In genomic region chr7:73555411-73555982, GRCh38 we compare ENCODE assay signal across 11 cellular contexts. TPM values are rescaled to one million over a fixed set of nuclear protein-coding genes. Genes with fewer than 3 reads are reported as not detected.
DNase-seq lines count a peak whose midpoint lies in the region; ATAC-seq, FAIRE-seq and TF ChIP-seq lines count a peak whose summit lies in the region.
"Had no signal": no experiment of that assay in that cellular context is flagged by ENCODE, and none has a peak within 500 bp of the region (broad histone marks: within the 10 kb centered on the region; RNA-seq: fewer than 3 reads in every experiment).

No MANE protein-coding gene starts in this region.

- intact Hi-C loops in thyroid gland (cut with DNase I), result no loop called here

- H3K4me1 Mint-ChIP-seq in activated naive CD4-positive, alpha-beta T cell treated with anti-CD3 and anti-CD28 coated beads, Interleukin-2, amount 10 ng/mL, durations not matched to agents 7 days and 5 days, result peaks cover 35% of the 10 kb centered on the region
- H3K4me1 Mint-ChIP-seq in activated CD4-positive, alpha-beta memory T cell treated with anti-CD3 and anti-CD28 coated beads, Interleukin-2, amount 10 ng/mL, durations not matched to agents 7 days and 5 days, result peaks cover 41% of the 10 kb centered on the region

- peak overlapping the region; percentile 86 for H3K4me2 ChIP-seq in keratinocyte (ENCODE audit: control insufficient read depth, extremely low read depth, insufficient read depth, low read depth, low read length)

- H3K79me2 ChIP-seq in keratinocyte (ENCODE audit: control insufficient read depth, insufficient read depth, low read length), result peaks cover 53% of the 10 kb centered on the region

- peaks cover 6% of the 10 kb centered on the region for H4K20me1 ChIP-seq in keratinocyte (ENCODE audit: control insufficient read depth, extremely low read depth, insufficient read depth, low read length)

- TF ChIP-seq POLR2A in thyroid gland (IDR thresholded peaks at IDR 0.05), result no peak

- TF ChIP-seq CTCF in keratinocyte (optimal IDR thresholded peaks at IDR 0.05 in 1 of 3, IDR thresholded peaks at IDR 0.05 in 1 of 3, conservative IDR thresholded peaks at IDR 0.05 in 1 of 3; ENCODE audit: extremely low read depth in 1 of 3, insufficient read depth in 2 of 3, low read length in 3 of 3) (no peak), thyroid gland (IDR thresholded peaks at IDR 0.05) (no peak)

- dilution Hi-C loops in keratinocyte (cut with MboI; ENCODE audit: extremely low pct_ligation_motif_present, low sequenced_read_pairs), result no loop called here

- peaks cover 21% of the 10 kb centered on the region for H3K36me3 Mint-ChIP-seq in activated naive CD4-positive, alpha-beta T cell treated with anti-CD3 and anti-CD28 coated beads, Interleukin-2, amount 10 ng/mL, durations not matched to agents 7 days and 5 days
- peaks cover 35% of the 10 kb centered on the region for H3K36me3 Mint-ChIP-seq in activated CD4-positive, alpha-beta memory T cell treated with anti-CD3 and anti-CD28 coated beads, Interleukin-2, amount 10 ng/mL, durations not matched to agents 7 days and 5 days (ENCODE audit: low read depth)

- peak; percentile 17 for FAIRE-seq in keratinocyte (lab: Jason Lieb, UNC)
- FAIRE-seq: H1 had no signal

- peak overlapping the region; percentile 96 for H3K4me3 Mint-ChIP-seq in activated naive CD4-positive, alpha-beta T cell treated with anti-CD3 and anti-CD28 coated beads, Interleukin-2, amount 10 ng/mL, durations not matched to agents 7 days and 5 days
- H3K4me3 Mint-ChIP-seq in activated CD4-positive, alpha-beta memory T cell treated with anti-CD3 and anti-CD28 coated beads, Interleukin-2, amount 10 ng/mL, durations not matched to agents 7 days and 5 days, result peak overlapping the region; percentile 90

- H3K27ac Mint-ChIP-seq in activated naive CD4-positive, alpha-beta T cell treated with anti-CD3 and anti-CD28 coated beads, Interleukin-2, amount 10 ng/mL, durations not matched to agents 7 days and 5 days, result peak overlapping the region; percentile 90
- peak overlapping the region; percentile 85 for H3K27ac Mint-ChIP-seq in activated CD4-positive, alpha-beta memory T cell treated with anti-CD3 and anti-CD28 coated beads, Interleukin-2, amount 10 ng/mL, durations not matched to agents 7 days and 5 days

- H3K9ac ChIP-seq in keratinocyte (ENCODE audit: control insufficient read depth, extremely low read depth, insufficient read depth, low read length), result peak overlapping the region; percentile 92

- 58 to 60% methylated on average over 6 of the region's 6 CpGs for WGBS in thyroid gland, 2 donors

- H3K36me3 ChIP-seq in keratinocyte (ENCODE audit: control insufficient read depth in 2 of 2, extremely low read depth in 1 of 2, insufficient read depth in 2 of 2, low read length in 2 of 2), result peaks cover 3 to 8% of the 10 kb centered on the region in 2 experiments
- peaks cover 10 to 12% of the 10 kb centered on the region in 2 donors for H3K36me3 ChIP-seq in thyroid gland
- H3K36me3 ChIP-seq: ovary had no signal

- H3K4me1 ChIP-seq in keratinocyte (ENCODE audit: control insufficient read depth, extremely low read depth, insufficient read depth, low read length) (peaks cover 25% of the 10 kb centered on the region), thyroid gland (peaks cover 31% of the 10 kb centered on the region in 2 donors)

- POLR2A ChIA-PET in activated CD4-positive, alpha-beta memory T cell treated with anti-CD3 and anti-CD28 coated beads, Interleukin-2, amount 10 ng/mL, durations not matched to agents 7 days and 5 days (lab: Charles Lee), result interaction anchor here (1.5 to 4.9 kb wide), 8 partner anchors 9 to 183 kb away, joined by 3 to 100 read pairs (median 16); partner anchors contain the start of genes ABHD11, BAZ1B, STX1A and TBL2

- ATAC-seq in GM21528 (IDR thresholded peaks at IDR 0.05; ENCODE audit: low FRiP score, unreplicated experiment) (no peak), GM19023 (IDR thresholded peaks at IDR 0.05; ENCODE audit: unreplicated experiment) (no peak), HG03571 (IDR thresholded peaks at IDR 0.05; ENCODE audit: unreplicated experiment) (no peak)

- peak overlapping the region; percentile 50 for H3K27ac ChIP-seq in keratinocyte (ENCODE audit: control insufficient read depth, insufficient read depth, low read length)
- H3K27ac ChIP-seq in thyroid gland, result peak overlapping the region in 2 of 3 donors; percentile 93 to 96

- H3K9me3 ChIP-seq in keratinocyte (ENCODE audit: control insufficient read depth, low read depth, low read length) (no peaks in the 10 kb centered on the region), thyroid gland (no peaks in the 10 kb centered on the region)
- H3K9me3 ChIP-seq: ovary had no signal

- H3K27me3 ChIP-seq in keratinocyte (ENCODE audit: control insufficient read depth, extremely low read depth, insufficient read depth, low read length) (no peaks in the 10 kb centered on the region), thyroid gland (no peaks in the 10 kb centered on the region)
- H3K27me3 ChIP-seq: ovary had no signal

- no peak for DNase-seq in activated naive CD4-positive, alpha-beta T cell treated with anti-CD3 and anti-CD28 coated beads, Interleukin-2, amount 10 ng/mL, durations not matched to agents 7 days and 5 days
- no peak for DNase-seq in activated naive CD4-positive, alpha-beta T cell treated with Interleukin-2 at 50 U/mL for 16 hours
- DNase-seq in activated CD4-positive, alpha-beta memory T cell treated with anti-CD3 and anti-CD28 coated beads, Interleukin-2, amount 10 ng/mL, durations not matched to agents 7 days and 5 days, result no peak
- DNase-seq in keratinocyte (ENCODE audit: low read depth, low spot score), result no peak
- DNase-seq in thyroid gland, result no peak
- DNase-seq: aorta, ovary had no signal

- CTCF ChIA-PET in activated naive CD4-positive, alpha-beta T cell treated with anti-CD3 and anti-CD28 coated beads, Interleukin-2, amount 10 ng/mL, durations not matched to agents 7 days and 5 days (lab: Charles Lee), result no interaction called here
- CTCF ChIA-PET in activated CD4-positive, alpha-beta memory T cell treated with anti-CD3 and anti-CD28 coated beads, Interleukin-2, amount 10 ng/mL, durations not matched to agents 7 days and 5 days (lab: Charles Lee), result interaction anchor here (0.9 to 3.4 kb wide), 4 partner anchors 27 to 35 kb away, joined by 3 to 8 read pairs (median 6); partner anchors contain the start of gene BAZ1B

- H3K27me3 Mint-ChIP-seq in activated naive CD4-positive, alpha-beta T cell treated with anti-CD3 and anti-CD28 coated beads, Interleukin-2, amount 10 ng/mL, durations not matched to agents 7 days and 5 days, result peaks cover 12% of the 10 kb centered on the region
- no peaks in the 10 kb centered on the region for H3K27me3 Mint-ChIP-seq in activated CD4-positive, alpha-beta memory T cell treated with anti-CD3 and anti-CD28 coated beads, Interleukin-2, amount 10 ng/mL, durations not matched to agents 7 days and 5 days

- no peaks in the 10 kb centered on the region for H3K9me3 Mint-ChIP-seq in activated naive CD4-positive, alpha-beta T cell treated with anti-CD3 and anti-CD28 coated beads, Interleukin-2, amount 10 ng/mL, durations not matched to agents 7 days and 5 days
- no peaks in the 10 kb centered on the region for H3K9me3 Mint-ChIP-seq in activated CD4-positive, alpha-beta memory T cell treated with anti-CD3 and anti-CD28 coated beads, Interleukin-2, amount 10 ng/mL, durations not matched to agents 7 days and 5 days

- H3K4me3 ChIP-seq in keratinocyte (ENCODE audit: control insufficient read depth in 2 of 3, extremely low read depth in 1 of 3, insufficient read depth in 2 of 3, low read depth in 1 of 3, low read length in 3 of 3) (peak overlapping the region; percentile 70 to 96 (median 82)), thyroid gland (replicated peaks in 1 of 3) (no peak overlapping the region)

- no peak overlapping the region for H2AFZ ChIP-seq in keratinocyte (ENCODE audit: control insufficient read depth, low read length)

- peaks cover 6% of the 10 kb centered on the region for H3K9me1 ChIP-seq in keratinocyte (ENCODE audit: control insufficient read depth, extremely low read depth, insufficient read depth, low read length)

RNA-seq across cellular contexts. Expression of gene BCL7B, which starts 2.0 kb away (rescaled TPM):
- total RNA-seq in activated CD4-positive, alpha-beta memory T cell treated with anti-CD3 and anti-CD28 coated beads, Interleukin-2, amount 10 ng/mL, durations not matched to agents 7 days and 5 days, result 10 to 100 TPM; 68.9 to 71.6 TPM
- 38.5 to 49.6 TPM (median 41.0 TPM) in 3 replicates for polyA plus RNA-seq in keratinocyte
- polyA plus RNA-seq in keratinocyte (2011; ENCODE audit: low read depth), result 10.5 TPM
- polyA plus RNA-seq in keratinocyte (2011; cell fraction: cytosol; rRNA removed), result 38.7 and 46.8 TPM in 2 replicates
- 18.8 and 23.3 TPM in 2 replicates for polyA plus RNA-seq in keratinocyte (2011; cell fraction: nucleus; rRNA removed)
- 38.3 and 38.4 TPM in 2 replicates for polyA plus RNA-seq in keratinocyte (2012; ENCODE audit: low replicate concordance)
- 28.2 to 56.9 TPM (median 37.0 TPM) in 3 replicates for polyA minus RNA-seq in keratinocyte
- polyA minus RNA-seq in keratinocyte (2011; cell fraction: cytosol; rRNA and poly(A)+ RNA removed), result 45.7 TPM
- 6.3 and 14.5 TPM in 2 replicates for polyA minus RNA-seq in keratinocyte (2011; cell fraction: nucleus; rRNA and poly(A)+ RNA removed)
- total RNA-seq in thyroid gland, result 10 to 100 TPM; 52.5 to 83.1 (median 74.4) TPM

RNA-seq across cellular contexts. Expression of gene TBL2, which starts 22.9 kb away (rescaled TPM):
- 10 to 100 TPM; 27.1 to 29.0 TPM for total RNA-seq in activated CD4-positive, alpha-beta memory T cell treated with anti-CD3 and anti-CD28 coated beads, Interleukin-2, amount 10 ng/mL, durations not matched to agents 7 days and 5 days
- polyA plus RNA-seq in keratinocyte, result 29.4 to 39.9 TPM (median 31.2 TPM) in 3 replicates
- 11.5 TPM for polyA plus RNA-seq in keratinocyte (2011; ENCODE audit: low read depth)
- 13.9 and 21.5 TPM in 2 replicates for polyA plus RNA-seq in keratinocyte (2011; cell fraction: cytosol; rRNA removed)
- 39.1 and 49.1 TPM in 2 replicates for polyA plus RNA-seq in keratinocyte (2011; cell fraction: nucleus; rRNA removed)
- 13.5 and 31.4 TPM in 2 replicates for polyA plus RNA-seq in keratinocyte (2012; ENCODE audit: low replicate concordance)
- 47.3 to 186 TPM (median 50.8 TPM) in 3 replicates for polyA minus RNA-seq in keratinocyte
- 77.7 TPM for polyA minus RNA-seq in keratinocyte (2011; cell fraction: cytosol; rRNA and poly(A)+ RNA removed)
- polyA minus RNA-seq in keratinocyte (2011; cell fraction: nucleus; rRNA and poly(A)+ RNA removed), result 55.5 and 57.5 TPM in 2 replicates
- total RNA-seq in thyroid gland, result 10 to 100 TPM; 50.4 to 89.9 (median 73.3) TPM

RNA-seq across cellular contexts. Expression of gene BAZ1B, which starts 33.4 kb away (rescaled TPM):
- 10 to 100 TPM; 84.5 to 86.2 TPM for total RNA-seq in activated CD4-positive, alpha-beta memory T cell treated with anti-CD3 and anti-CD28 coated beads, Interleukin-2, amount 10 ng/mL, durations not matched to agents 7 days and 5 days
- polyA plus RNA-seq in keratinocyte, result 14.2 to 24.3 TPM (median 23.6 TPM) in 3 replicates
- 23.6 TPM for polyA plus RNA-seq in keratinocyte (2011; ENCODE audit: low read depth)
- 18.0 and 21.7 TPM in 2 replicates for polyA plus RNA-seq in keratinocyte (2011; cell fraction: cytosol; rRNA removed)
- polyA plus RNA-seq in keratinocyte (2011; cell fraction: nucleus; rRNA removed), result 30.5 and 36.1 TPM in 2 replicates
- polyA plus RNA-seq in keratinocyte (2012; ENCODE audit: low replicate concordance), result 15.1 and 35.7 TPM in 2 replicates
- polyA minus RNA-seq in keratinocyte, result 20.2 to 38.7 TPM (median 20.7 TPM) in 3 replicates
- 18.2 TPM for polyA minus RNA-seq in keratinocyte (2011; cell fraction: cytosol; rRNA and poly(A)+ RNA removed)
- polyA minus RNA-seq in keratinocyte (2011; cell fraction: nucleus; rRNA and poly(A)+ RNA removed), result 20.9 and 39.3 TPM in 2 replicates
- total RNA-seq in thyroid gland, result 10 to 100 TPM; 52.8 to 69.0 (median 55.1) TPM

Comparison
In these comparisons a context has a peak if more than half of its experiments do, and no peak if none do; other contexts are left out.
1. H3K4me3 ChIP-seq: peak in keratinocyte (3 of 3); none in thyroid gland (0 of 3).